19 cellular contexts compared by ENCODE assay signal in genomic region chr3:159416854-159417253, GRCh38.
A peak's percentile ranks its signal among the peaks of the same experiment; 100 is the strongest.
DNase-seq lines count a peak whose midpoint lies in the region; ATAC-seq, FAIRE-seq and TF ChIP-seq lines count a peak whose summit lies in the region.
"Had no signal": no experiment of that assay in that cellular context is flagged by ENCODE, and none has a peak within 500 bp of the region (broad histone marks: within the 10 kb centered on the region; RNA-seq: fewer than 3 reads in every experiment).

No MANE protein-coding gene starts in this region.

- ATAC-seq in right lobe of liver = no peak
- ATAC-seq: activated T-cell treated with anti-CD3 and anti-CD28 coated beads, Interleukin-2, amount 50 U/mL, for 72 hours; esophagus mucosa; naive thymus-derived CD8-positive, alpha-beta T cell had no signal

- H3K79me2 ChIP-seq in smooth muscle cell (ENCODE audit: low read depth) = no peaks in the 10 kb centered on the region

- H3K27me3 ChIP-seq in brain microvascular endothelial cell (replicated peaks) = no peaks in the 10 kb centered on the region
- H3K27me3 ChIP-seq in smooth muscle cell (ENCODE audit: low read depth) = no peaks in the 10 kb centered on the region
- H3K27me3 ChIP-seq in right lobe of liver = no peaks in the 10 kb centered on the region
- H3K27me3 ChIP-seq: BE2C, tibial nerve had no signal

- H3F3A ChIP-seq in smooth muscle cell (ENCODE audit: low read depth) = no peaks in the 10 kb centered on the region

- H3K9me3 Mint-ChIP-seq in activated naive CD8-positive, alpha-beta T cell treated with anti-CD3 and anti-CD28 coated beads for 36 hours = peaks cover 5% of the 10 kb centered on the region

- no peaks in the 10 kb centered on the region for H3K4me1 ChIP-seq in smooth muscle cell (ENCODE audit: low read depth)
- H3K4me1 ChIP-seq in right lobe of liver = no peaks in the 10 kb centered on the region
- H3K4me1 ChIP-seq: BE2C, tibial nerve had no signal

- in situ Hi-C loops in brain microvascular endothelial cell (cut with HindIII; ENCODE audit: low pct_ligation_motif_present, low sequenced_read_pairs) = no loop called here

- H3K9ac ChIP-seq in smooth muscle cell (ENCODE audit: low read depth) = no peak overlapping the region
- H3K9ac ChIP-seq: GM23248 had no signal

- no peaks in the 10 kb centered on the region for H3K27me3 Mint-ChIP-seq in activated naive CD8-positive, alpha-beta T cell treated with anti-CD3 and anti-CD28 coated beads for 36 hours

- H3K36me3 ChIP-seq in brain microvascular endothelial cell (replicated peaks) (no peaks in the 10 kb centered on the region), smooth muscle cell (ENCODE audit: low read depth) (no peaks in the 10 kb centered on the region), right lobe of liver (no peaks in the 10 kb centered on the region)
- H3K36me3 ChIP-seq: BE2C, tibial nerve had no signal

- peak; percentile 58 for FAIRE-seq in HTR-8/SVneo (lab: Jason Lieb, UNC)

- H2AFZ ChIP-seq in smooth muscle cell (ENCODE audit: low read depth) = no peak overlapping the region
- H2AFZ ChIP-seq: GM23248 had no signal

- H4K20me1 ChIP-seq in smooth muscle cell (ENCODE audit: low read depth) = no peaks in the 10 kb centered on the region

- H3K4me3 ChIP-seq in brain microvascular endothelial cell (ENCODE audit: low read depth, low read length) (no peak overlapping the region), smooth muscle cell (no peak overlapping the region), right lobe of liver (no peak overlapping the region)
- H3K4me3 ChIP-seq: GM23248, SK-N-MC, tibial nerve had no signal

- TF ChIP-seq POLR2A in right lobe of liver (IDR thresholded peaks at IDR 0.05) = no peak

- intact Hi-C loops in right lobe of liver (cut with DNase I) = no loop called here

- no peak overlapping the region for H3K27ac ChIP-seq in brain microvascular endothelial cell
- H3K27ac ChIP-seq in smooth muscle cell (ENCODE audit: low read depth) = no peak overlapping the region
- no peak overlapping the region for H3K27ac ChIP-seq in right lobe of liver
- H3K27ac ChIP-seq: GM23248, SK-N-MC, tibial nerve had no signal

- H3K4me3 Mint-ChIP-seq in activated naive CD8-positive, alpha-beta T cell treated with anti-CD3 and anti-CD28 coated beads for 36 hours = no peak overlapping the region
- H3K4me3 Mint-ChIP-seq: activated T-cell treated with anti-CD3 and anti-CD28 coated beads, Interleukin-2, amount 50 U/mL, for 72 hours; naive thymus-derived CD8-positive, alpha-beta T cell had no signal

- H3K9me3 ChIP-seq in smooth muscle cell (replicated peaks; ENCODE audit: low read depth) = no peaks in the 10 kb centered on the region
- no peaks in the 10 kb centered on the region for H3K9me3 ChIP-seq in right lobe of liver
- H3K9me3 ChIP-seq: BE2C, tibial nerve had no signal

- TF ChIP-seq CTCF in brain microvascular endothelial cell (IDR thresholded peaks at IDR 0.05; ENCODE audit: low read depth, low read length, missing control alignments) (no peak), smooth muscle cell (IDR thresholded peaks at IDR 0.05; ENCODE audit: borderline replicate concordance, insufficient read depth, poor library complexity, severe bottlenecking) (no peak), right lobe of liver (IDR thresholded peaks at IDR 0.05) (no peak)

- 64% methylated on average over 2 of the region's 2 CpGs for WGBS in smooth muscle cell (ENCODE audit: low lambda C conversion rate)
- WGBS in right lobe of liver (ENCODE audit: insufficient coverage, low coverage, low lambda C conversion rate, missing lambda C conversion rate) = 41% methylated on average over 2 of the region's 2 CpGs

- no peaks in the 10 kb centered on the region for H3K36me3 Mint-ChIP-seq in activated naive CD8-positive, alpha-beta T cell treated with anti-CD3 and anti-CD28 coated beads for 36 hours
- H3K36me3 Mint-ChIP-seq: naive thymus-derived CD8-positive, alpha-beta T cell had no signal

- no peak overlapping the region for H3K27ac Mint-ChIP-seq in activated naive CD8-positive, alpha-beta T cell treated with anti-CD3 and anti-CD28 coated beads for 36 hours
- H3K27ac Mint-ChIP-seq: activated T-cell treated with anti-CD3 and anti-CD28 coated beads, Interleukin-2, amount 50 U/mL, for 72 hours; naive thymus-derived CD8-positive, alpha-beta T cell had no signal

- no peak overlapping the region for H3K4me2 ChIP-seq in smooth muscle cell

- DNase-seq in AG20443 (ENCODE audit: low spot score) (peak; percentile 29), HTR-8/SVneo (ENCODE audit: insufficient read length, low spot score) (peak; percentile 26), brain microvascular endothelial cell (peak; percentile 46), medulla oblongata (ENCODE audit: extremely low spot score) (peak; percentile 6), smooth muscle cell (lab: John Stamatoyannopoulos, UW; ENCODE audit: unreplicated experiment) (no peak), right lobe of liver (no peak), C1 segment of cervical spinal cord (lab: John Stamatoyannopoulos, UW) (no peak)
- DNase-seq in activated naive CD8-positive, alpha-beta T cell treated with anti-CD3 and anti-CD28 coated beads for 36 hours = no peak
- DNase-seq: activated CD4-positive, alpha-beta T cell treated with anti-CD3 and anti-CD28 coated beads, Interleukin-2, amount 50 U/mL, for 4 hours; activated T-cell treated with anti-CD3 and anti-CD28 coated beads, Interleukin-2, amount 50 U/mL, for 72 hours; BE2C; cortex of kidney; GM23248; naive thymus-derived CD8-positive, alpha-beta T cell; NCI-H345; stimulated activated CD8-positive, alpha-beta memory T cell treated with anti-CD3 and anti-CD28 coated beads, Interleukin-4, amount 100 ng/mL, for 48 hours had no signal

- H3K4me1 Mint-ChIP-seq in activated naive CD8-positive, alpha-beta T cell treated with anti-CD3 and anti-CD28 coated beads for 36 hours = no peaks in the 10 kb centered on the region
- H3K4me1 Mint-ChIP-seq: naive thymus-derived CD8-positive, alpha-beta T cell had no signal

Comparison
In these comparisons a context has a peak if more than half of its experiments do, and no peak if none do; other contexts are left out.
1. DNase-seq: peak in AG20443 (single experiment), HTR-8/SVneo (single experiment), brain microvascular endothelial cell (single experiment) and medulla oblongata (single experiment); none in activated naive CD8-positive, alpha-beta T cell treated with anti-CD3 and anti-CD28 coated beads for 36 hours (single experiment), smooth muscle cell (single experiment), right lobe of liver (0 of 3) and C1 segment of cervical spinal cord (0 of 14).